13 cellular contexts compared by ENCODE assay signal in the genomic region with DNA sequence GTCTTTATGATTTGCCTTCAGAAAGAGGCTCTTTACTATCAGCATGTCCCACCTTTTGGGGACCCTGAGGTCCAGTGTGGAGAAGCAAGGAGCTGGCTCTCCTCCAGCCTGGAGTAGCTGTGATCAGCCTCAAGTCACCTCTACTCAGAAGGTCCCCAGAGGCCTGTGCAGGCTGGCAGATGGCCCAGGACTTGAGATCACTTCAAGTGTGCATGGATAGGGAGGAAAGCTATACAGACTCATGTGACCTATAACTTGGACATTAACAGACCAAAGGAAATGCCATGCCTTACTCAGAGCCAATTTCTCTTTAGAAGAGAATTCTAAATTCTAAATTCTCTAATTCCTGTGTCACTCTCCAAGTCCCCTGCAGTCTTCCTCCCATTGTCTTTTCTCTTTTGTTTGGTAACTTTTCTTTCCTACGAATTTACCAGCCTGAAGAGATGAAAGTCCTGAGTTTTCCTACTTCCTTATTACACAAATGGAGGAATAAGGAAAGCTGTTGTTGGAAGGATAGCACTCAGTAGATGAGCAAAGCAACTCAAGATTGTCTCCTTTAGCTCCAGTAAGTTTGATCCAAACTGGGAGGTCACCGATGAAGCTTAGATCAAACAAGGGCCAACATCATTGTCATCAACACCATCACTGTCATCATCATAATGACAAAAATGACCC.
A peak's percentile ranks its signal among the peaks of the same experiment; 100 is the strongest.
DNase-seq lines count a peak whose midpoint lies in the region; ATAC-seq and TF ChIP-seq lines count a peak whose summit lies in the region.
"Had no signal": no experiment of that assay in that cellular context is flagged by ENCODE, and none has a peak within 500 bp of the region (broad histone marks: within the 10 kb centered on the region; RNA-seq: fewer than 3 reads in every experiment).

No MANE protein-coding gene starts in this region.

- DNase-seq in DMS79 treated with DMSO at 0.1 percent for 48 hours (lab: John Stamatoyannopoulos, UW) (peak; percentile 84), fibroblast of pulmonary artery (ENCODE audit: low read depth) (peak; percentile 89), kidney glomerular epithelial cell (lab: John Stamatoyannopoulos, UW) (no peak)
- DNase-seq in activated CD4-positive, alpha-beta T cell treated with anti-CD3 and anti-CD28 coated beads, Interleukin-2, amount 10 ng/mL, durations not matched to agents 24 days and 14 days = no peak
- no peak for DNase-seq in stimulated activated CD4-positive, alpha-beta T cell treated with anti-CD3 and anti-CD28 coated beads, Interleukin-2, amount 100 ng/mL, for 48 hours
- DNase-seq: Calu3; natural killer cell; SHP77 treated with DMSO at 0.1 percent for 48 hours; stimulated activated naive CD4-positive, alpha-beta T cell had no signal

- ATAC-seq in GM18505 (IDR thresholded peaks at IDR 0.05; ENCODE audit: unreplicated experiment) = no peak
- ATAC-seq: activated CD4-positive, CD25-positive, alpha-beta regulatory T cell treated with anti-CD3 and anti-CD28 coated beads, Interleukin-2, amount 50 U/mL, for 24 hours; natural killer cell had no signal

- no peak for TF ChIP-seq POLR2A in GM18505 (IDR thresholded peaks at IDR 0.05; ENCODE audit: borderline replicate concordance, extremely low read depth, insufficient read depth, insufficient read length)

- no peaks in the 10 kb centered on the region for H3K27me3 Mint-ChIP-seq in nephron (ENCODE audit: low read depth)
- H3K27me3 Mint-ChIP-seq in activated CD4-positive, alpha-beta T cell treated with anti-CD3 and anti-CD28 coated beads, Interleukin-2, amount 10 ng/mL, durations not matched to agents 24 days and 14 days = peaks cover 32% of the 10 kb centered on the region

- H3K27ac Mint-ChIP-seq in nephron = peak overlapping the region; percentile 70 to 87 (median 74)
- H3K27ac Mint-ChIP-seq in activated CD4-positive, alpha-beta T cell treated with anti-CD3 and anti-CD28 coated beads, Interleukin-2, amount 10 ng/mL, durations not matched to agents 24 days and 14 days = no peak overlapping the region
- H3K27ac Mint-ChIP-seq: natural killer cell had no signal

- no peak overlapping the region for H3K4me3 Mint-ChIP-seq in nephron
- no peak overlapping the region for H3K4me3 Mint-ChIP-seq in activated CD4-positive, alpha-beta T cell treated with anti-CD3 and anti-CD28 coated beads, Interleukin-2, amount 10 ng/mL, durations not matched to agents 24 days and 14 days
- H3K4me3 Mint-ChIP-seq: natural killer cell had no signal

- peaks cover 61% of the 10 kb centered on the region for H3K4me1 Mint-ChIP-seq in nephron
- no peaks in the 10 kb centered on the region for H3K4me1 Mint-ChIP-seq in activated CD4-positive, alpha-beta T cell treated with anti-CD3 and anti-CD28 coated beads, Interleukin-2, amount 10 ng/mL, durations not matched to agents 24 days and 14 days
- H3K4me1 Mint-ChIP-seq: natural killer cell had no signal

- intact Hi-C loops in activated CD4-positive, alpha-beta T cell treated with anti-CD3 and anti-CD28 coated beads, Interleukin-2, amount 10 ng/mL, durations not matched to agents 24 days and 14 days (cut with micrococcal nuclease) = no loop called here

- no peak for TF ChIP-seq CTCF in fibroblast of pulmonary artery (IDR thresholded peaks at IDR 0.05; ENCODE audit: low read length, missing control alignments)
- no peak for TF ChIP-seq CTCF in nephron (IDR thresholded peaks at IDR 0.05; ENCODE audit: unreplicated experiment in 3 of 3)

- no peaks in the 10 kb centered on the region for H3K9me3 Mint-ChIP-seq in nephron
- H3K9me3 Mint-ChIP-seq in activated CD4-positive, alpha-beta T cell treated with anti-CD3 and anti-CD28 coated beads, Interleukin-2, amount 10 ng/mL, durations not matched to agents 24 days and 14 days = no peaks in the 10 kb centered on the region
- H3K9me3 Mint-ChIP-seq: natural killer cell had no signal

- peaks cover 36% of the 10 kb centered on the region for H3K36me3 Mint-ChIP-seq in nephron (ENCODE audit: low read depth)
- H3K36me3 Mint-ChIP-seq in activated CD4-positive, alpha-beta T cell treated with anti-CD3 and anti-CD28 coated beads, Interleukin-2, amount 10 ng/mL, durations not matched to agents 24 days and 14 days (ENCODE audit: low read depth) = no peaks in the 10 kb centered on the region
- H3K36me3 Mint-ChIP-seq: natural killer cell had no signal

- no peak overlapping the region for H3K4me3 ChIP-seq in fibroblast of pulmonary artery (replicated peaks; ENCODE audit: low read depth, low read length)

TF ChIP-seq in PFSK-1, 5 proteins besides CTCF, POLR2A, EP300 and RAD21:
- TF ChIP-seq POLR2AphosphoS5 (IDR thresholded peaks at IDR 0.05; ENCODE audit: low read depth, low read length) (no peak), TAF1 (IDR thresholded peaks at IDR 0.05; ENCODE audit: borderline replicate concordance, insufficient read depth, low read length) (no peak), FOXP2 (optimal IDR thresholded peaks at IDR 0.05; ENCODE audit: borderline replicate concordance, extremely low read depth, extremely low read length, insufficient read depth) (no peak), SIN3A (IDR thresholded peaks at IDR 0.05; ENCODE audit: borderline replicate concordance, insufficient read depth, low read length) (0 out of 2 replicates have a peak, but pooled peaks have one; percentile 37)
- TF ChIP-seq, protein P1, sequence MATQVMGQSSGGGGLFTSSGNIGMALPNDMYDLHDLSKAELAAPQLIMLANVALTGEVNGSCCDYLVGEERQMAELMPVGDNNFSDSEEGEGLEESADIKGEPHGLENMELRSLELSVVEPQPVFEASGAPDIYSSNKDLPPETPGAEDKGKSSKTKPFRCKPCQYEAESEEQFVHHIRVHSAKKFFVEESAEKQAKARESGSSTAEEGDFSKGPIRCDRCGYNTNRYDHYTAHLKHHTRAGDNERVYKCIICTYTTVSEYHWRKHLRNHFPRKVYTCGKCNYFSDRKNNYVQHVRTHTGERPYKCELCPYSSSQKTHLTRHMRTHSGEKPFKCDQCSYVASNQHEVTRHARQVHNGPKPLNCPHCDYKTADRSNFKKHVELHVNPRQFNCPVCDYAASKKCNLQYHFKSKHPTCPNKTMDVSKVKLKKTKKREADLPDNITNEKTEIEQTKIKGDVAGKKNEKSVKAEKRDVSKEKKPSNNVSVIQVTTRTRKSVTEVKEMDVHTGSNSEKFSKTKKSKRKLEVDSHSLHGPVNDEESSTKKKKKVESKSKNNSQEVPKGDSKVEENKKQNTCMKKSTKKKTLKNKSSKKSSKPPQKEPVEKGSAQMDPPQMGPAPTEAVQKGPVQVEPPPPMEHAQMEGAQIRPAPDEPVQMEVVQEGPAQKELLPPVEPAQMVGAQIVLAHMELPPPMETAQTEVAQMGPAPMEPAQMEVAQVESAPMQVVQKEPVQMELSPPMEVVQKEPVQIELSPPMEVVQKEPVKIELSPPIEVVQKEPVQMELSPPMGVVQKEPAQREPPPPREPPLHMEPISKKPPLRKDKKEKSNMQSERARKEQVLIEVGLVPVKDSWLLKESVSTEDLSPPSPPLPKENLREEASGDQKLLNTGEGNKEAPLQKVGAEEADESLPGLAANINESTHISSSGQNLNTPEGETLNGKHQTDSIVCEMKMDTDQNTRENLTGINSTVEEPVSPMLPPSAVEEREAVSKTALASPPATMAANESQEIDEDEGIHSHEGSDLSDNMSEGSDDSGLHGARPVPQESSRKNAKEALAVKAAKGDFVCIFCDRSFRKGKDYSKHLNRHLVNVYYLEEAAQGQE (IDR thresholded peaks at IDR 0.05; ENCODE audit: insufficient read depth in 1 of 2, low read depth in 2 of 2, low read length in 2 of 2) = 0 out of 4 replicates have a peak, but pooled peaks of 1 of the 2 experiments have one; percentile 27

Comparison
In these comparisons a context has a peak if more than half of its experiments do, and no peak if none do; other contexts are left out.
1. DNase-seq: peak in DMS79 treated with DMSO at 0.1 percent for 48 hours (single experiment) and fibroblast of pulmonary artery (single experiment); none in activated CD4-positive, alpha-beta T cell treated with anti-CD3 and anti-CD28 coated beads, Interleukin-2, amount 10 ng/mL, durations not matched to agents 24 days and 14 days (single experiment), kidney glomerular epithelial cell (single experiment) and stimulated activated CD4-positive, alpha-beta T cell treated with anti-CD3 and anti-CD28 coated beads, Interleukin-2, amount 100 ng/mL, for 48 hours (0 of 2).